In the genomic region with DNA sequence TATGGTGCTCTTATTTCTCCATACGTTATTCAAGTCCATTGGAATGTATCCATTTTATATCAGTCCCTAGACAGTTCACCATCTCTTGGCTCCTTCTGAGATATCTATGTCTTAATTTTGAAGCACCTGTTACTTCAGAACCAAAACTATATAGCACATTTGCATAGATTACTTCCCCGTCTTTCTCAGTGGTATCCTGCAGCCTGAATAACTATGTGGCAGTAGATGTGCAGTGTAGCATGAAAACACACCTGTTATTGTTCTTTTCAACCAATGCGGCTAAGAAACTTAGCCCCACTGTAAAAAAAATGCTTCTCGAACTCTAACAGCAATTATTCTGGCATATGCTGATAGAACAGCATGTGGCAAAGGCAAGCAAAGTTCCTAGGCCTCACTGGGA, we compare ENCODE assay signal across 19 cellular contexts.
A peak's percentile ranks its signal among the peaks of the same experiment; 100 is the strongest.
DNase-seq lines count a peak whose midpoint lies in the region; ATAC-seq lines count a peak whose summit lies in the region.
"Had no signal": no experiment of that assay in that cellular context is flagged by ENCODE, and none has a peak within 500 bp of the region (broad histone marks: within the 10 kb centered on the region; RNA-seq: fewer than 3 reads in every experiment).

No MANE protein-coding gene starts in this region.

- ATAC-seq in GM18517 (IDR thresholded peaks at IDR 0.05; ENCODE audit: unreplicated experiment) (peak; percentile 52), HG02642 (IDR thresholded peaks at IDR 0.05; ENCODE audit: poor library complexity, unreplicated experiment) (peak; percentile 85), HG03175 (IDR thresholded peaks at IDR 0.05; ENCODE audit: unreplicated experiment) (peak; percentile 61), GM19463 (IDR thresholded peaks at IDR 0.05; ENCODE audit: unreplicated experiment) (no peak)

- DNase-seq in NCI-H69 (lab: John Stamatoyannopoulos, UW) (peak; percentile 44), SKM-1 (lab: John Stamatoyannopoulos, UW; ENCODE audit: unreplicated experiment) (no peak), hepatic stellate cell (ENCODE audit: low spot score) (no peak)
- no peak for DNase-seq in stimulated activated CD4-positive, alpha-beta T cell treated with anti-CD3 and anti-CD28 coated beads, Interleukin-4, amount 100 ng/mL, for 24 hours
- DNase-seq: ACHN; activated CD4-positive, alpha-beta T cell treated with anti-CD3 and anti-CD28 coated beads, Interleukin-2, amount 10 ng/mL, durations not matched to agents 7 days and 5 days; activated gamma-delta T cell; C1 segment of cervical spinal cord; hypothalamus; kidney; NCI-H1436 treated with DMSO at 0.1 percent for 48 hours; NCI-H226; stimulated activated CD4-positive, alpha-beta T cell treated with anti-CD3 and anti-CD28 coated beads, Interleukin-15, amount 100 ng/mL, for 24 hours; stimulated activated naive B cell treated with anti-CD40 and anti-IgM and Interleukin-4, amounts not matched to agents 10 μg/mL and 1 μg/mL and 100 μg/mL, for 72 hours; T-helper 1 cell had no signal
